Comparison of ENCODE assay signal across 8 cellular contexts in genomic region chr11:134223836-134224709, GRCh38.
DNase-seq lines count a peak whose midpoint lies in the region; ATAC-seq and TF ChIP-seq lines count a peak whose summit lies in the region.

Gene NCAPD3 (minus strand): TSS chr11:134223967. CDS start chr11:134223926, 41 bp downstream.
Gene VPS26B (plus strand): TSS chr11:134224671. CDS start chr11:134225123, 452 bp downstream.

- ATAC-seq in GM19035 (IDR thresholded peaks at IDR 0.05; ENCODE audit: unreplicated experiment) (peak; percentile 79), HG03354 (IDR thresholded peaks at IDR 0.05; ENCODE audit: poor library complexity, severe bottlenecking, unreplicated experiment) (peak; percentile 82)
- peak; percentile 84 to 86 for ATAC-seq in activated CD4-positive, CD25-positive, alpha-beta regulatory T cell treated with anti-CD3 and anti-CD28 coated beads, Interleukin-2, amount 50 U/mL, for 24 hours

- DNase-seq in AG09319 (ENCODE audit: extremely low read depth, low read depth) (peak; percentile 88), NCI-H446 treated with DMSO at 0.1 percent for 48 hours (lab: John Stamatoyannopoulos, UW) (peak; percentile 92), cerebellar cortex (ENCODE audit: low spot score) (peak; percentile 96), islet precursor cell (peak; percentile 98)
- peak; percentile 93 to 96 (median 95) for DNase-seq in stimulated activated CD4-positive, alpha-beta T cell treated with anti-CD3 and anti-CD28 coated beads, Interleukin-12 subunit alpha, Interleukin-12 subunit beta, amount 100 ng/mL, for 48 hours (ENCODE audit: low read depth in 2 of 3, low spot score in 1 of 3)

- TF ChIP-seq CTCF in AG09319 (IDR thresholded peaks at IDR 0.05; ENCODE audit: low read depth, low read length), result no peak

Comparison
In these comparisons a context has a peak if more than half of its experiments do, and no peak if none do; other contexts are left out.
1. Peak in every context shown above with its lines: DNase-seq and ATAC-seq.